ENCODE assay signal across 17 cellular contexts in the genomic region with DNA sequence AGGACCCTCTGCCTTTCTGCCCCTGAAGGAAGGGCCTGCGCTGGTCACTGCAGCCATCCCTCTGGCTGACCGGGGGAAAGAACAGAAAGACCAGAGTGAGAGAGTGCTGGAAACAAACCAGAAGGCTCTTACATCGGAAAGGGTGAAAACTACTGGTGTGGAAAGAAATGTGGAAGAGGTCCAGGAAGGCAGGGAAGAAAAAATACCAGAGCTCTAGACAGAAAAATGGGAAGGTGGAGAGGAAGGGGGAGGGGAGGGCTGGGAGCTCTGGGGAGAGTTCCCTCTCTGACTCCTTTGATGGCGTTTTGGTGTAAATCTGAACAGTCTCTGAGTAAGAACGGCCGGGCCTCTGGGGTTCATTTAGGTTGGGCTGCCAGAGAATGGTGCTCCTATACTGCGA. TPM values are rescaled to one million over a fixed set of nuclear protein-coding genes. Genes with fewer than 3 reads are reported as not detected.
DNase-seq lines count a peak whose midpoint lies in the region; ATAC-seq and TF ChIP-seq lines count a peak whose summit lies in the region.
"Had no signal": no experiment of that assay in that cellular context is flagged by ENCODE, and none has a peak within 500 bp of the region (broad histone marks: within the 10 kb centered on the region; RNA-seq: fewer than 3 reads in every experiment).

No MANE protein-coding gene starts in this region.

- peaks cover 50% of the 10 kb centered on the region for H3K36me3 ChIP-seq in MG63
- H3K36me3 ChIP-seq in esophagus muscularis mucosa, result no peaks in the 10 kb centered on the region
- no peaks in the 10 kb centered on the region for H3K36me3 ChIP-seq in kidney epithelial cell (ENCODE audit: control insufficient read depth, insufficient read depth, low read length)
- no peaks in the 10 kb centered on the region for H3K36me3 ChIP-seq in stomach smooth muscle (ENCODE audit: control insufficient read depth in 2 of 2, insufficient read depth in 2 of 2, low read length in 2 of 2)
- H3K36me3 ChIP-seq: neutrophil had no signal

- DNase-seq in MG63, result peak; percentile 81
- no peak for DNase-seq in esophagus muscularis mucosa (ENCODE audit: extremely low spot score)
- DNase-seq in kidney epithelial cell (ENCODE audit: low read depth), result peak; percentile 58
- DNase-seq in epidermal melanocyte (ENCODE audit: insufficient read length, low spot score), result no peak
- DNase-seq in NCI-H1105 (lab: John Stamatoyannopoulos, UW), result no peak
- DNase-seq in T-cell, result no peak
- DNase-seq: activated CD4-positive, alpha-beta T cell treated with anti-CD3 and anti-CD28 coated beads, Interleukin-2, amount 10 ng/mL, durations not matched to agents 7 days and 5 days; activated T-cell treated with anti-CD3 and anti-CD28 coated beads, Interleukin-2, amount 50 U/mL, for 4 hours; DND-41; NCI-H2107; T-helper 17 cell had no signal

- POLR2A ChIA-PET in T-cell (lab: Charles Lee), result no interaction called here

- TF ChIP-seq CTCF in esophagus muscularis mucosa (IDR thresholded peaks at IDR 0.05) (no peak), kidney epithelial cell (IDR thresholded peaks at IDR 0.05; ENCODE audit: insufficient read depth, low read length, poor library complexity, severe bottlenecking) (no peak)

- no peak overlapping the region for H3K4me3 ChIP-seq in MG63
- H3K4me3 ChIP-seq in esophagus muscularis mucosa, result no peak overlapping the region
- no peak overlapping the region for H3K4me3 ChIP-seq in kidney epithelial cell (ENCODE audit: low read depth, low read length)
- peak overlapping the region in 1 of 2 donors; percentile 15 for H3K4me3 ChIP-seq in stomach smooth muscle (ENCODE audit: low read length in 2 of 2)
- H3K4me3 ChIP-seq: skin epidermis had no signal

- no peak for ATAC-seq in T-cell (replicated peaks in 1 of 4)
- ATAC-seq: activated T-cell treated with anti-CD3 and anti-CD28 coated beads, Interleukin-2, amount 50 U/mL, for 4 hours; esophagus mucosa; HepG2; stimulated activated memory B cell treated with anti-CD40 and anti-IgM and Interleukin-4, amounts not matched to agents 10 μg/mL and 1 μg/mL and 100 μg/mL, for 72 hours; T-helper 17 cell had no signal

- H3K27me3 ChIP-seq in MG63, result no peaks in the 10 kb centered on the region
- no peaks in the 10 kb centered on the region for H3K27me3 ChIP-seq in esophagus muscularis mucosa
- no peaks in the 10 kb centered on the region for H3K27me3 ChIP-seq in kidney epithelial cell (ENCODE audit: control insufficient read depth, insufficient read depth, low read length)
- no peaks in the 10 kb centered on the region for H3K27me3 ChIP-seq in stomach smooth muscle (ENCODE audit: control insufficient read depth in 1 of 2, insufficient read depth in 2 of 2, low read length in 2 of 2)
- H3K27me3 ChIP-seq: neutrophil had no signal

- no peak for TF ChIP-seq POLR2A in esophagus muscularis mucosa (IDR thresholded peaks at IDR 0.05; ENCODE audit: low read depth)

- no peak overlapping the region for H3K27ac Mint-ChIP-seq in T-cell
- H3K27ac Mint-ChIP-seq: activated CD4-positive, alpha-beta T cell treated with anti-CD3 and anti-CD28 coated beads, Interleukin-2, amount 10 ng/mL, durations not matched to agents 7 days and 5 days; stimulated activated memory B cell treated with anti-CD40 and anti-IgM and Interleukin-4, amounts not matched to agents 10 μg/mL and 1 μg/mL and 100 μg/mL, for 72 hours; T-helper 17 cell had no signal

- WGBS in esophagus muscularis mucosa, result 32% methylated on average over 7 of the region's 7 CpGs

- no peaks in the 10 kb centered on the region for H3K27me3 Mint-ChIP-seq in T-cell
- H3K27me3 Mint-ChIP-seq: activated CD4-positive, alpha-beta T cell treated with anti-CD3 and anti-CD28 coated beads, Interleukin-2, amount 10 ng/mL, durations not matched to agents 7 days and 5 days had no signal

- no peaks in the 10 kb centered on the region for H3K4me1 Mint-ChIP-seq in T-cell
- H3K4me1 Mint-ChIP-seq: activated CD4-positive, alpha-beta T cell treated with anti-CD3 and anti-CD28 coated beads, Interleukin-2, amount 10 ng/mL, durations not matched to agents 7 days and 5 days; T-helper 17 cell had no signal

- intact Hi-C loops in esophagus muscularis mucosa (cut with DNase I), result no loop called here

- CTCF ChIA-PET in T-cell (lab: Charles Lee), result no interaction called here

- H3K4me3 Mint-ChIP-seq in T-cell, result no peak overlapping the region
- H3K4me3 Mint-ChIP-seq: activated CD4-positive, alpha-beta T cell treated with anti-CD3 and anti-CD28 coated beads, Interleukin-2, amount 10 ng/mL, durations not matched to agents 7 days and 5 days; activated T-cell treated with anti-CD3 and anti-CD28 coated beads, Interleukin-2, amount 50 U/mL, for 4 hours; stimulated activated memory B cell treated with anti-CD40 and anti-IgM and Interleukin-4, amounts not matched to agents 10 μg/mL and 1 μg/mL and 100 μg/mL, for 72 hours; T-helper 17 cell had no signal

- H3K27ac ChIP-seq in esophagus muscularis mucosa (replicated peaks in 1 of 4) (peak overlapping the region; percentile 25 to 65 (median 51)), stomach smooth muscle (ENCODE audit: low read length) (peak overlapping the region; percentile 58)
- H3K27ac ChIP-seq: neutrophil, skin epidermis had no signal

- no peaks in the 10 kb centered on the region for H3K9me3 Mint-ChIP-seq in T-cell
- H3K9me3 Mint-ChIP-seq: activated CD4-positive, alpha-beta T cell treated with anti-CD3 and anti-CD28 coated beads, Interleukin-2, amount 10 ng/mL, durations not matched to agents 7 days and 5 days; activated T-cell treated with anti-CD3 and anti-CD28 coated beads, Interleukin-2, amount 50 U/mL, for 4 hours; stimulated activated memory B cell treated with anti-CD40 and anti-IgM and Interleukin-4, amounts not matched to agents 10 μg/mL and 1 μg/mL and 100 μg/mL, for 72 hours had no signal

- peak overlapping the region; percentile 29 to 52 for H3K9ac ChIP-seq in stomach smooth muscle (ENCODE audit: low read length in 2 of 2)

- H3K4me1 ChIP-seq in esophagus muscularis mucosa (peaks cover 13 to 32% (median 26%) of the 10 kb centered on the region in 4 donors), stomach smooth muscle (ENCODE audit: control insufficient read depth, insufficient read depth, low read length) (peaks cover 18% of the 10 kb centered on the region)

- H3K9me3 ChIP-seq in MG63, result no peaks in the 10 kb centered on the region
- no peaks in the 10 kb centered on the region for H3K9me3 ChIP-seq in esophagus muscularis mucosa
- no peaks in the 10 kb centered on the region for H3K9me3 ChIP-seq in stomach smooth muscle (ENCODE audit: control insufficient read depth in 2 of 2, low read length in 2 of 2)
- H3K9me3 ChIP-seq: neutrophil had no signal

- H3K36me3 Mint-ChIP-seq in T-cell, result no peaks in the 10 kb centered on the region
- H3K36me3 Mint-ChIP-seq: stimulated activated memory B cell treated with anti-CD40 and anti-IgM and Interleukin-4, amounts not matched to agents 10 μg/mL and 1 μg/mL and 100 μg/mL, for 72 hours had no signal

- TF ChIP-seq EP300 in esophagus muscularis mucosa (IDR thresholded peaks at IDR 0.05), result no peak

RNA-seq across cellular contexts. Expression of a gene that starts 47.7 kb away (rescaled TPM):
- 89.5 and 107 TPM in 2 replicates for total RNA-seq in MG63 (2014; rRNA removed; shearing (Covaris generic); ENCODE audit: low replicate concordance)
- total RNA-seq in esophagus muscularis mucosa (1 to 10 TPM in 3 of 4 donors, under 1 TPM in 1; 0.83 to 1.8 (median 1.5) TPM), kidney epithelial cell (0.17 and 0.21 TPM in 2 replicates), T-cell (under 1 TPM in 2 of 5 donors, not detected in 3; 0.07 to 0.13 TPM)
- total RNA-seq: activated T-cell treated with anti-CD3 and anti-CD28 coated beads, Interleukin-2, amount 50 U/mL, for 4 hours; HepG2; T-helper 17 cell had no signal

Comparison
In these comparisons a context has a peak if more than half of its experiments do, and no peak if none do; other contexts are left out.
1. DNase-seq: peak in MG63 (single experiment) and kidney epithelial cell (single experiment); none in esophagus muscularis mucosa (single experiment), epidermal melanocyte (single experiment), NCI-H1105 (single experiment) and T-cell (0 of 34).
2. RNA of a gene that starts 47.7 kb away (total RNA-seq): 89.5 to 107 TPM in MG63; 0.83 to 1.8 TPM in esophagus muscularis mucosa, 0.17 to 0.21 TPM in kidney epithelial cell and 0.07 to 0.13 TPM in T-cell; every median in the first group is over 10 times any median in the second.